Comparison of ENCODE assay signal across 6 cellular contexts in genomic region chr6:4692664-4693063, GRCh38.
"Had no signal": no experiment of that assay in that cellular context is flagged by ENCODE, and none has a peak within 500 bp of the region (broad histone marks: within the 10 kb centered on the region; RNA-seq: fewer than 3 reads in every experiment).

No MANE protein-coding gene starts in this region.

- H3K27ac ChIP-seq: HL-60, KMS-11 had no signal

- DNase-seq: KBM-7, KG1 had no signal

- H3K9ac ChIP-seq: KMS-11 had no signal

- H3K4me2 ChIP-seq: KMS-11 had no signal

- FAIRE-seq: HepG2, HTR-8/SVneo had no signal

- ATAC-seq: HepG2 had no signal
